ENCODE assay signal across 30 cellular contexts in genomic region chr10:78410046-78410965, GRCh38.
"Had no signal": no experiment of that assay in that cellular context is flagged by ENCODE, and none has a peak within 500 bp of the region (broad histone marks: within the 10 kb centered on the region; RNA-seq: fewer than 3 reads in every experiment).

No MANE protein-coding gene starts in this region.

- H3K4me3 ChIP-seq: body of pancreas, heart left ventricle, lower lobe of right lung, mucosa of descending colon, ovary, right lobe of liver, thyroid gland had no signal

- FAIRE-seq: small intestine had no signal

- H3K27ac Mint-ChIP-seq: activated CD4-positive, alpha-beta T cell treated with anti-CD3 and anti-CD28 coated beads, Interleukin-2, amount 10 ng/mL, durations not matched to agents 24 days and 14 days; activated CD8-positive, alpha-beta T cell treated with anti-CD3 and anti-CD28 coated beads for 36 hours; activated naive CD4-positive, alpha-beta T cell treated with anti-CD3 and anti-CD28 coated beads, Interleukin-2, amount 50 U/mL, for 72 hours; activated T-cell treated with anti-CD3 and anti-CD28 coated beads, Interleukin-2, amount 50 U/mL, for 72 hours; immature natural killer cell; natural killer cell treated with Interleukin-12 subunit alpha and Interleukin-12 subunit beta and Interleukin-15 and Interleukin-18, amount 100 ng/mL, for 72 hours; progenitor cell of endocrine pancreas; stimulated activated effector memory CD8-positive, alpha-beta T cell treated with anti-CD3 and anti-CD28 coated beads, Interleukin-12 subunit alpha, Interleukin-12 subunit beta, amount 100 ng/mL, for 72 hours had no signal

- H3K36me3 Mint-ChIP-seq: activated naive CD4-positive, alpha-beta T cell treated with anti-CD3 and anti-CD28 coated beads, Interleukin-2, amount 50 U/mL, for 72 hours; immature natural killer cell; natural killer cell treated with Interleukin-12 subunit alpha and Interleukin-12 subunit beta and Interleukin-15 and Interleukin-18, amount 100 ng/mL, for 72 hours; stimulated activated effector memory CD8-positive, alpha-beta T cell treated with anti-CD3 and anti-CD28 coated beads, Interleukin-12 subunit alpha, Interleukin-12 subunit beta, amount 100 ng/mL, for 72 hours had no signal

- H3K9me3 ChIP-seq: body of pancreas, heart left ventricle, lower lobe of right lung, mucosa of descending colon, ovary, right lobe of liver, thyroid gland had no signal

- H3K27me3 ChIP-seq: body of pancreas, ovary, right lobe of liver, thyroid gland had no signal

- H3K9me3 Mint-ChIP-seq: activated CD4-positive, alpha-beta T cell treated with anti-CD3 and anti-CD28 coated beads, Interleukin-2, amount 10 ng/mL, durations not matched to agents 24 days and 14 days; activated CD8-positive, alpha-beta T cell treated with anti-CD3 and anti-CD28 coated beads for 36 hours; activated naive CD4-positive, alpha-beta T cell treated with anti-CD3 and anti-CD28 coated beads, Interleukin-2, amount 50 U/mL, for 72 hours; activated T-cell treated with anti-CD3 and anti-CD28 coated beads, Interleukin-2, amount 50 U/mL, for 72 hours; immature natural killer cell; natural killer cell treated with Interleukin-12 subunit alpha and Interleukin-12 subunit beta and Interleukin-15 and Interleukin-18, amount 100 ng/mL, for 72 hours; stimulated activated effector memory CD8-positive, alpha-beta T cell treated with anti-CD3 and anti-CD28 coated beads, Interleukin-12 subunit alpha, Interleukin-12 subunit beta, amount 100 ng/mL, for 72 hours; stimulated activated naive CD8-positive, alpha-beta T cell treated with anti-CD3 and anti-CD28 coated beads, Interleukin-15, amount 100 ng/mL, for 72 hours had no signal

- H3K4me3 Mint-ChIP-seq: activated CD4-positive, alpha-beta T cell treated with anti-CD3 and anti-CD28 coated beads, Interleukin-2, amount 10 ng/mL, durations not matched to agents 24 days and 14 days; activated CD8-positive, alpha-beta T cell treated with anti-CD3 and anti-CD28 coated beads for 36 hours; activated T-cell treated with anti-CD3 and anti-CD28 coated beads, Interleukin-2, amount 50 U/mL, for 72 hours; immature natural killer cell; natural killer cell treated with Interleukin-12 subunit alpha and Interleukin-12 subunit beta and Interleukin-15 and Interleukin-18, amount 100 ng/mL, for 72 hours; stimulated activated effector memory CD8-positive, alpha-beta T cell treated with anti-CD3 and anti-CD28 coated beads, Interleukin-12 subunit alpha, Interleukin-12 subunit beta, amount 100 ng/mL, for 72 hours; stimulated activated naive CD8-positive, alpha-beta T cell treated with anti-CD3 and anti-CD28 coated beads, Interleukin-15, amount 100 ng/mL, for 72 hours; T-helper 17 cell had no signal

- DNase-seq: activated CD4-positive, alpha-beta T cell treated with anti-CD3 and anti-CD28 coated beads, Interleukin-2, amount 10 ng/mL, durations not matched to agents 24 days and 14 days; activated CD4-positive, CD25-positive, alpha-beta regulatory T cell treated with anti-CD3 and anti-CD28 coated beads, Interleukin-2, amount 50 U/mL, for 72 hours; activated CD8-positive, alpha-beta T cell treated with anti-CD3 and anti-CD28 coated beads for 36 hours; activated naive CD4-positive, alpha-beta T cell; activated T-cell treated with anti-CD3 and anti-CD28 coated beads for 4 hours; activated T-cell treated with anti-CD3 and anti-CD28 coated beads, Interleukin-2, amount 50 U/mL, for 72 hours; body of pancreas; caudate nucleus; foreskin fibroblast; heart left ventricle; hypothalamus; immature natural killer cell; kidney glomerular epithelial cell; lower lobe of right lung; mesenchymal stem cell; mucosa of descending colon; ovary; right lobe of liver; small intestine; stimulated activated CD4-positive, alpha-beta T cell treated with anti-CD3 and anti-CD28 coated beads, Interleukin-4, amount 100 ng/mL, for 24 hours; stimulated activated naive CD8-positive, alpha-beta T cell treated with anti-CD3 and anti-CD28 coated beads, Interleukin-15, amount 100 ng/mL, for 72 hours; T-helper 17 cell; T1000; thyroid gland had no signal

- H3K36me3 ChIP-seq: heart left ventricle, lower lobe of right lung, ovary, right lobe of liver, thyroid gland had no signal

- ATAC-seq: activated CD8-positive, alpha-beta T cell treated with anti-CD3 and anti-CD28 coated beads for 36 hours; activated naive CD4-positive, alpha-beta T cell treated with anti-CD3 and anti-CD28 coated beads, Interleukin-2, amount 50 U/mL, for 72 hours; activated T-cell treated with anti-CD3 and anti-CD28 coated beads, Interleukin-2, amount 50 U/mL, for 72 hours; body of pancreas; esophagus mucosa; heart left ventricle; left lobe of liver; lower lobe of right lung; mucosa of descending colon; natural killer cell treated with Interleukin-12 subunit alpha and Interleukin-12 subunit beta and Interleukin-15 and Interleukin-18, amount 100 ng/mL, for 72 hours; right lobe of liver; stimulated activated effector memory CD8-positive, alpha-beta T cell treated with anti-CD3 and anti-CD28 coated beads, Interleukin-12 subunit alpha, Interleukin-12 subunit beta, amount 100 ng/mL, for 72 hours; T-helper 17 cell had no signal

- H3K27ac ChIP-seq: lower lobe of right lung, right lobe of liver had no signal
